In the genomic region with DNA sequence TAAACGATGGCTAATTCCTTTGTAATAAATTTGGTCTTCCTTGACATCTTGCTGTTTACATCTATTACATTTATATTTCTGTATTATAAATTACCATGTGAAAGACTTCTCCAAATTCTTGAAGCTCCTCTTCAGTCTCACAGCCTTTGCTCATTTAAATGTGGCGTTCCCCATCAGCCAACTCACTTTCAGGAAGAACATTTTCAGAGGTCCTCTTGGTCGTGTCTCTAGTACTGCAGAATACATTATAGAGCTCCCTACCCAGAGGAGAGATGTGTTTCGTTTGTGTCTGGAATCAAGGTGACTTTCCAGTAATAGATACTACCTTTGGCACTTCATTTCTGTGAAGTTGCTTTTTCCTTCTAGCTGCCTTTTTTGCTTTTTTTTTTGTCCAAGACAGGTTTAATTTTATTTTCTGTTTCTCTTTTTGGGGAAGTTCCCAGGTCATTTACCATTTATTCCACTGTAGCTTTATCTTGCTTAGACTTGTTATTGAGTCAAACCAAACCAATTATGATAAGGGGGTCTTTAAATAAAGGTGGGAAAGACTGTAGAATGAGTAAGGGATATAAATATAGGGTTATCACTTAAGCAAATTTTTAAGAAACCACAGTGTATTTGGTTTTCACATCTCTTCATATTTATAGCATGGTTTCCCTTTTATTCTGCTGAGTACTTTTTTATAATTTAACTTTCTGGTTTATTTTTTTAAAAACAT, we compare ENCODE assay signal across 1 cellular context.
TF ChIP-seq lines count a peak whose summit lies in the region.

No MANE protein-coding gene starts in this region.

TF ChIP-seq in K562, 482 proteins besides CTCF, POLR2A, EP300 and RAD21:
- no peak for TF ChIP-seq ESRRB (CRISPR knock-in tag; IDR thresholded peaks at IDR 0.05; ENCODE audit: borderline replicate concordance)
